Comparison of ENCODE assay signal across 1 cellular context in the genomic region with DNA sequence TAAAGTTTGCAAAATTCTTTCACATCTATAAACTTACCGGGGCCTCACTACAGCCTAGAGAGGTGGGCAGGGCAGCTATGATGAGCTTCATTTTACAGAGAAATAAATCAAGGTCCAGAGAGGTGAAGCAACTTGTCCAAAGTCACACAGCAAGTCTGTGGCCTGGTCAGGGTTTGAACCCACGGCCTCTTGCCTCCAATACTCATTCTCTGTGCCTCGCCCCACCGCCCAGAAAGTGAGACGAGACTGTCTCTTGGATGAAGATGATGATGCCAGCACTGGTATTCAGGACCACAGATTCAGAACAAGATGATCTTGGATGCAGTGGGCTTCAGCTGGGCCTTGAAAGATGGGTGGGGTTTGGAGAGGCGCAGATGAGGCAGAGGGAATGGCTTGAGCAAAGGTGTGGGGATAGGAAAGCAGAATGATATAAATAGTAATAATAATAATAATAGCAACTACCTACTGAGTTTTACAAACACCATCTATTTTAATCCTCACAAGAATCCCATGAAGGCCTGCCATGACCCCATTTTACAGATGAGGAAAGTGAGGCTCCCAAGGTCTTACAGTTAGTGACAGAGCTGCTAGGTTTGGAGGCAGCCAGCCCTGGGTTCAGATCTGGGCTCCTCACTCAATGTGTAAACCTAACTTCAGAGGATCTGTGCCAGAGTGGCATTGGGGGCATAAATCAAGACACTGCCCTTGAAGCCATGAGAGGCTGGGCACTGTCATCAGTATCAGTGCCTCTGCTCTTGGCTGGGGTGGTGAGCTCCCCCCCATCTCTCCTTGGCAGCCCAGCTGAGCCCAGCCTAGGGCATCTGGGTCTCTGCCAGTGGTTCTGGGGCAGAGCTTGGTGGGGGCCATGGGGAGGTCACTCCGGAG.
TF ChIP-seq lines count a peak whose summit lies in the region.

No MANE protein-coding gene starts in this region.

TF ChIP-seq in HepG2, 621 proteins besides CTCF, POLR2A, EP300 and RAD21 (continued from another document):
- TF ChIP-seq AHDC1 (CRISPR knock-in tag; IDR thresholded peaks at IDR 0.05; ENCODE audit: borderline replicate concordance): no peak
- TF ChIP-seq ZNF362 (CRISPR knock-in tag; IDR thresholded peaks at IDR 0.05; ENCODE audit: borderline replicate concordance): no peak
- TF ChIP-seq ZNF629 (CRISPR knock-in tag; conservative IDR thresholded peaks at IDR 0.05): peak; percentile 79
- TF ChIP-seq ZFP1 (CRISPR knock-in tag; IDR thresholded peaks at IDR 0.05): no peak
TF ChIP-seq in HepG2: peak in this region for 2.
